8 cellular contexts compared by ENCODE assay signal in the genomic region with DNA sequence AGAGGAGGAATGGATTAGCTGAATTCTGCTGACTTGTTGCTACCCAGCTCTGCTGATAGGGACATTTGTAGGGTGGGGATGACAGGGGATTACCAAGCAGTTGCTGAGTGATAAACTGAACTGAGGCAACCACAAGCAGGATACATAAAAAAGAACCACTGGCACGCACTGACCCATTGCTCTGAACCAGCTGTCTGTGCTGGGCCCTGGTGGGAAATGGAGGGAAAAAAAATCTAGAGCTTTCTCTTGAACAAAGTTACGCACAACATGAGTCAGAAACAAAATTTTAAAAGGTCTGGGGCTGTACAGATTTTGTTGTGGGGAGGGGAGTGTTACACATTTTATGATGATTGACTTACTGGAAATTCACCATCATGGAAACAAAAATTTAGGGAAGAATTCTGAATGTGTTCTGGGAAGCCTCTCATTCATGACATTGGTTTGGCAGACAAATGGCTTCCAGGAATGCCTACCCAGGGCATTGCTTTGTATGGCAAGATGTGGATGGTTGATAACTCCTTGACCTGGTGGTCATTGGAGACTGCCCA. TPM values are rescaled to one million over a fixed set of nuclear protein-coding genes. Genes with fewer than 3 reads are reported as not detected.
A peak's percentile ranks its signal among the peaks of the same experiment; 100 is the strongest.
DNase-seq lines count a peak whose midpoint lies in the region; ATAC-seq and TF ChIP-seq lines count a peak whose summit lies in the region.

No MANE protein-coding gene starts in this region.

- WGBS in transverse colon (ENCODE audit: low coverage in 1 of 2), 2 donors, result 33 to 78% methylated on average over 2 of the region's 2 CpGs

- peaks cover 3% of the 10 kb centered on the region for H3K27me3 Mint-ChIP-seq in nephron progenitor cell (ENCODE audit: low read depth, poor library complexity)

- no peak overlapping the region for H3K4me3 Mint-ChIP-seq in nephron progenitor cell

- DNase-seq in OCI-M1 (lab: John Stamatoyannopoulos, UW), result peak; percentile 97
- DNase-seq in Right ventricle myocardium superior, result no peak
- no peak for DNase-seq in transverse colon
- no peak for DNase-seq in nephron progenitor cell
- DNase-seq in stimulated activated naive CD4-positive, alpha-beta T cell treated with Interleukin-2 at 50 U/mL for 16 hours (lab: John Stamatoyannopoulos, UW), result no peak
- DNase-seq in DMS53 (lab: John Stamatoyannopoulos, UW), result no peak

- no peaks in the 10 kb centered on the region for H3K9me3 Mint-ChIP-seq in nephron progenitor cell

- no peaks in the 10 kb centered on the region for H3K27me3 ChIP-seq in transverse colon

- peak; percentile 70 for TF ChIP-seq EP300 in transverse colon (IDR thresholded peaks at IDR 0.05; ENCODE audit: low read depth)

- peaks cover 52% of the 10 kb centered on the region for H3K4me1 Mint-ChIP-seq in nephron progenitor cell

- H3K9me3 ChIP-seq in transverse colon, result no peaks in the 10 kb centered on the region

- no peak overlapping the region for H3K27ac Mint-ChIP-seq in nephron progenitor cell

- H3K4me1 ChIP-seq in transverse colon, result peaks cover 44 to 61% (median 44%) of the 10 kb centered on the region in 4 donors

- TF ChIP-seq CTCF in transverse colon (IDR thresholded peaks at IDR 0.05), result no peak
- no peak for TF ChIP-seq CTCF in nephron progenitor cell (IDR thresholded peaks at IDR 0.05)

- TF ChIP-seq POLR2A in transverse colon (IDR thresholded peaks at IDR 0.05), result no peak

- H3K27ac ChIP-seq in transverse colon, result peak overlapping the region; percentile 57 to 91 (median 74)

- ATAC-seq in GM18519 (IDR thresholded peaks at IDR 0.05; ENCODE audit: low FRiP score, unreplicated experiment), result peak; percentile 58
- peak; percentile 90 for ATAC-seq in HG02571 (IDR thresholded peaks at IDR 0.05; ENCODE audit: unreplicated experiment)
- peak; percentile 26 for ATAC-seq in Right ventricle myocardium superior (ENCODE audit: poor library complexity)

- no peak overlapping the region for H3K4me3 ChIP-seq in transverse colon

- no peaks in the 10 kb centered on the region for H3K36me3 ChIP-seq in transverse colon

- intact Hi-C loops in Right ventricle myocardium superior (cut with DNase I), result no loop called here
- intact Hi-C loops in transverse colon (cut with DNase I; ENCODE audit: low total_unique reads), result loop anchor here (10.0 kb wide), 1 partner anchor 56 kb away; no protein-coding TSS in a partner anchor

- in situ Hi-C loops in transverse colon (cut with MboI; ENCODE audit: low pct_ligation_motif_present in 1 of 4, low pct_unique_long_range_greater_than_20kb in 1 of 4, low sequenced_read_pairs in 3 of 4), result no loop called here

- H3K36me3 Mint-ChIP-seq in nephron progenitor cell (ENCODE audit: low read depth), result peaks cover 5% of the 10 kb centered on the region

RNA-seq across cellular contexts. Expression of gene FOXO3, which starts 37.7 kb away (rescaled TPM):
- total RNA-seq in Right ventricle myocardium superior (32.4 TPM), transverse colon (10 to 100 TPM; 29.9 to 66.1 (median 59.1) TPM)

Comparison
In these comparisons a context has a peak if more than half of its experiments do, and no peak if none do; other contexts are left out.
1. ATAC-seq: peak in every context shown above with its lines; median percentile 90 in HG02571; 58 in GM18519; 26 in Right ventricle myocardium superior.